Comparison of ENCODE assay signal across 19 cellular contexts in the genomic region with DNA sequence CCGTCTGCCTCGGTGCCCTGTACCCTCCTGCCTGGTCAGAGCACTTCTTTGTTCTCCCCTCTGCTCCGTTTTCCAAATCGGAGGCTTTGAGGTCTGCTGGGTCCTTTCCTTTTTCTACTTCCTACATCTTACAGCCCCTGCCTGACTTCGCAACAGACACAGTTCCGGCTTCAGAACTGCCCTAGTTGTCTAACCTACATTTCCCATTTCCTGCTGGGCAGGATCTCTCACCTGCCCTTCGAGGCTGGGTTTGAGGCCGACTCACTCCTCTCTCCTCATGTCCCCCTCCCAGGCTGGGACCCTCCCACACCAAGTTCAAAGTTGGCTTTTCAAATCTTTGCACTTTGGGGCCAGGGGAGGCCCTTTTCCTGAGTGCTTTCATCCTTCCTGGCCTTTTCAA.
A peak's percentile ranks its signal among the peaks of the same experiment; 100 is the strongest.
DNase-seq lines count a peak whose midpoint lies in the region; ATAC-seq, FAIRE-seq and TF ChIP-seq lines count a peak whose summit lies in the region.
"Had no signal": no experiment of that assay in that cellular context is flagged by ENCODE, and none has a peak within 500 bp of the region (broad histone marks: within the 10 kb centered on the region; RNA-seq: fewer than 3 reads in every experiment).

No MANE protein-coding gene starts in this region.

- no peaks in the 10 kb centered on the region for H3K27me3 Mint-ChIP-seq in central memory CD8-positive, alpha-beta T cell
- H3K27me3 Mint-ChIP-seq in neural progenitor cell (ENCODE audit: insufficient read depth, low read depth), result peaks cover 13% of the 10 kb centered on the region

- peak overlapping the region; percentile 82 for H3K27ac Mint-ChIP-seq in central memory CD8-positive, alpha-beta T cell (ENCODE audit: low read depth)
- no peak overlapping the region for H3K27ac Mint-ChIP-seq in neural progenitor cell

- H2AFZ ChIP-seq in neural progenitor cell (replicated peaks), result no peak overlapping the region

- no peak for ATAC-seq in central memory CD8-positive, alpha-beta T cell (replicated peaks; ENCODE audit: extremely low read depth, poor library complexity, severe bottlenecking)
- ATAC-seq: heart left ventricle, pancreas had no signal

- H3K4me1 ChIP-seq in small intestine (ENCODE audit: control insufficient read depth in 2 of 2, insufficient read depth in 1 of 2, low read depth in 1 of 2, low read length in 1 of 2) (no peaks in the 10 kb centered on the region), neural progenitor cell (no peaks in the 10 kb centered on the region)
- H3K4me1 ChIP-seq: ascending aorta, pancreas, stomach had no signal

- no peaks in the 10 kb centered on the region for H3K27me3 ChIP-seq in small intestine (ENCODE audit: control insufficient read depth in 2 of 2, insufficient read depth in 2 of 2, low read length in 2 of 2)
- no peaks in the 10 kb centered on the region for H3K27me3 ChIP-seq in neural progenitor cell
- H3K27me3 ChIP-seq: ascending aorta, pancreas, stomach had no signal

- no peak overlapping the region for H3K9ac ChIP-seq in neural progenitor cell

- H4K20me1 ChIP-seq in neural progenitor cell (ENCODE audit: low read depth), result no peaks in the 10 kb centered on the region

- no peaks in the 10 kb centered on the region for H3K79me2 ChIP-seq in neural progenitor cell (ENCODE audit: low read depth)

- H3K27ac ChIP-seq in small intestine (ENCODE audit: low read depth in 1 of 2, low read length in 1 of 2), result peak overlapping the region; percentile 34 to 53
- H3K27ac ChIP-seq in neural progenitor cell, result no peak overlapping the region
- H3K27ac ChIP-seq: ascending aorta, pancreas, SK-N-MC, stomach had no signal

- 49 to 73% (median 71%) methylated on average over 8 of the region's 8 CpGs for WGBS in small intestine, 3 donors

- H3K9me3 Mint-ChIP-seq in central memory CD8-positive, alpha-beta T cell, result no peaks in the 10 kb centered on the region
- H3K9me3 Mint-ChIP-seq in neural progenitor cell, result no peaks in the 10 kb centered on the region

- peaks cover 45% of the 10 kb centered on the region for H3K4me1 Mint-ChIP-seq in central memory CD8-positive, alpha-beta T cell
- H3K4me1 Mint-ChIP-seq in neural progenitor cell, result peaks cover 26% of the 10 kb centered on the region

- H3K9me3 ChIP-seq in small intestine (ENCODE audit: control insufficient read depth, low read depth), result no peaks in the 10 kb centered on the region
- H3K9me3 ChIP-seq in neural progenitor cell (ENCODE audit: low read depth), result no peaks in the 10 kb centered on the region
- H3K9me3 ChIP-seq: ascending aorta, heart left ventricle, pancreas, stomach had no signal

- no peak overlapping the region for H3K4me3 ChIP-seq in small intestine (ENCODE audit: low read depth in 1 of 2, low read length in 2 of 2)
- no peak overlapping the region for H3K4me3 ChIP-seq in neural progenitor cell
- H3K4me3 ChIP-seq: ascending aorta, heart left ventricle, pancreas, SK-N-MC, stomach had no signal

- H3K36me3 ChIP-seq in small intestine (ENCODE audit: control insufficient read depth in 2 of 2, insufficient read depth in 2 of 2, low read length in 2 of 2) (no peaks in the 10 kb centered on the region), neural progenitor cell (no peaks in the 10 kb centered on the region)
- H3K36me3 ChIP-seq: ascending aorta, heart left ventricle, pancreas, stomach had no signal

- peaks cover 4% of the 10 kb centered on the region for H3K36me3 Mint-ChIP-seq in central memory CD8-positive, alpha-beta T cell (ENCODE audit: insufficient read depth)
- no peaks in the 10 kb centered on the region for H3K36me3 Mint-ChIP-seq in neural progenitor cell

- DNase-seq in activated CD4-positive, alpha-beta T cell treated with anti-CD3 and anti-CD28 coated beads for 48 hours, result peak; percentile 7
- no peak for DNase-seq in activated CD4-positive, alpha-beta T cell treated with anti-CD3 and anti-CD28 coated beads for 1 hour
- peak; percentile 19 for DNase-seq in NOMO-1 treated with dmso at 0.1 percent for 144 hours (lab: John Stamatoyannopoulos, UW; ENCODE audit: unreplicated experiment)
- no peak for DNase-seq in central memory CD8-positive, alpha-beta T cell (ENCODE audit: low spot score in 2 of 2)
- DNase-seq in small intestine, result no peak
- no peak for DNase-seq in NCI-H510A treated with DMSO at 0.1 percent for 48 hours (lab: John Stamatoyannopoulos, UW)
- no peak for DNase-seq in kidney glomerular epithelial cell (lab: John Stamatoyannopoulos, UW)
- no peak for DNase-seq in neural progenitor cell (ENCODE audit: low spot score)
- DNase-seq: dermis blood vessel endothelial cell, heart left ventricle, KBM-7, midbrain, NCI-H1436, NCI-H446, pancreas, stomach had no signal

- no peaks in the 10 kb centered on the region for H3F3A ChIP-seq in neural progenitor cell (ENCODE audit: low read depth)

- no peak for FAIRE-seq in small intestine (lab: Jason Lieb, UNC)
- FAIRE-seq: keratinocyte, pancreas had no signal

- TF ChIP-seq CTCF in neural progenitor cell (IDR thresholded peaks at IDR 0.05), result no peak

- no peak overlapping the region for H3K4me3 Mint-ChIP-seq in central memory CD8-positive, alpha-beta T cell
- H3K4me3 Mint-ChIP-seq in neural progenitor cell, result no peak overlapping the region

- H3K4me2 ChIP-seq in neural progenitor cell, result no peak overlapping the region

Comparison
In these comparisons a context has a peak if more than half of its experiments do, and no peak if none do; other contexts are left out.
1. DNase-seq: peak in activated CD4-positive, alpha-beta T cell treated with anti-CD3 and anti-CD28 coated beads for 48 hours (single experiment) and NOMO-1 treated with dmso at 0.1 percent for 144 hours (single experiment); none in activated CD4-positive, alpha-beta T cell treated with anti-CD3 and anti-CD28 coated beads for 1 hour (single experiment), central memory CD8-positive, alpha-beta T cell (0 of 2), small intestine (single experiment), NCI-H510A treated with DMSO at 0.1 percent for 48 hours (single experiment), kidney glomerular epithelial cell (single experiment) and neural progenitor cell (single experiment).